ENCODE assay signal across 1 cellular context in the genomic region with DNA sequence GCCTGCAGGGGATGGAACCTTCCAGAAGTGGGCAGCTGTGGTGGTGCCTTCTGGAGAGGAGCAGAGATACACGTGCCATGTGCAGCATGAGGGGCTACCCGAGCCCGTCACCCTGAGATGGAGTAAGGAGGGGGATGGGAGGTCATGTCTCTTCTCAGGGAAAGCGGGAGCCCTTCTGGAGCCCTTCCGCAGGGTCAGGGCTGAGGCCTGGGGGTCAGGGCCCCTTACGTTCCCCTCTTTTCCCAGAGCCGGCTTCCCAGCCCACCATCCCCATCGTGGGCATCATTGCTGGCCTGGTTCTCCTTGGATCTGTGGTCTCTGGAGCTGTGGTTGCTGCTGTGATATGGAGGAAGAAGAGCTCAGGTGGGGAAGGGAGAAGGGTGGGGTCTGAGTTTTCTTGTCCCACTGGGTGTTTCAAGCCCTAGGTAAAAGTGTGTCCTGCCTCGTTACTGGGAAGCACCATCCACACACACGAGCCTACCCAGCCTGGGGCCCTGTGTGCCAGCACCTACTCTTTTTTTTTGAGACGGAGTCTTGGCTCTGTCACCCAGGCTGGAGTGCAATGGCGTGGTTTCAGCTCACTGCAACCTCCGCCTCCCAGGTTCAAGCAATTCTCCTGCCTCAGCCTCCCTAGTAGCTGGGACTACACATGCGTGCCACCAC.
A peak's percentile ranks its signal among the peaks of the same experiment; 100 is the strongest.
TF ChIP-seq lines count a peak whose summit lies in the region.

No MANE protein-coding gene starts in this region.

TF ChIP-seq in K562, 482 proteins besides CTCF, POLR2A, EP300 and RAD21:
- TF ChIP-seq POLR2G (IDR thresholded peaks at IDR 0.05; ENCODE audit: low read depth, low read length) = 0 out of 2 replicates have a peak, but pooled peaks have one; percentile 19
- TF ChIP-seq RBFOX2 (IDR thresholded peaks at IDR 0.05; ENCODE audit: low read depth, low read length) = peak; percentile 53
